Comparison of ENCODE assay signal across 8 cellular contexts in genomic region chr3:186519021-186519658, GRCh38. TPM values are rescaled to one million over a fixed set of nuclear protein-coding genes. Genes with fewer than 3 reads are reported as not detected.
DNase-seq lines count a peak whose midpoint lies in the region; ATAC-seq, FAIRE-seq and TF ChIP-seq lines count a peak whose summit lies in the region.

No MANE protein-coding gene starts in this region.

- no peaks in the 10 kb centered on the region for H3K36me3 ChIP-seq in breast epithelium

- DNase-seq in NCI-H526 treated with DMSO at 0.1 percent for 48 hours (lab: John Stamatoyannopoulos, UW) (peak; percentile 72), urothelium cell line (ENCODE audit: low spot score) (no peak), cerebellum (ENCODE audit: low spot score) (no peak), breast epithelium (ENCODE audit: low spot score in 2 of 2) (no peak), RKO (ENCODE audit: low spot score) (no peak)
- peak; percentile 35 to 37 for DNase-seq in activated T-helper 1 cell treated with anti-CD3 and anti-CD28 coated beads, Interleukin-2, amount 50 U/mL, for 16 hours (ENCODE audit: low read depth in 1 of 2, low spot score in 1 of 2)
- DNase-seq in stimulated activated CD8-positive, alpha-beta memory T cell treated with anti-CD3 and anti-CD28 coated beads, Interleukin-12 subunit alpha, Interleukin-12 subunit beta, amount 100 ng/mL, for 4 hours (ENCODE audit: low read depth), result peak; percentile 42

- no peaks in the 10 kb centered on the region for H3K9me3 ChIP-seq in breast epithelium

- intact Hi-C loops in breast epithelium (cut with DNase I; ENCODE audit: low total_unique reads), result no loop called here

- no peak for FAIRE-seq in urothelium cell line (lab: Jason Lieb, UNC)

- TF ChIP-seq CTCF in breast epithelium (IDR thresholded peaks at IDR 0.05), result no peak

- no peaks in the 10 kb centered on the region for H3K4me1 ChIP-seq in breast epithelium

- ATAC-seq in GM19025 (IDR thresholded peaks at IDR 0.05; ENCODE audit: low read depth, unreplicated experiment), result peak; percentile 56

- no peak overlapping the region for H3K4me3 ChIP-seq in breast epithelium

- H3K27ac ChIP-seq in breast epithelium, result no peak overlapping the region

- TF ChIP-seq POLR2A in breast epithelium (IDR thresholded peaks at IDR 0.05), result no peak

- H3K27me3 ChIP-seq in breast epithelium, result peaks cover 0 to 8% of the 10 kb centered on the region in 2 donors

RNA-seq across cellular contexts. Expression of gene CRYGS, which starts 25.0 kb away (rescaled TPM):
- total RNA-seq in cerebellum, result 3.5 TPM
- total RNA-seq in breast epithelium, result 1 to 10 TPM; 3.8 to 5.9 (median 4.2) TPM

RNA-seq across cellular contexts. Expression of gene TBCCD1, which starts 48.0 kb away (rescaled TPM):
- total RNA-seq in cerebellum (24.4 TPM), breast epithelium (10 to 100 TPM; 15.0 to 19.6 (median 17.4) TPM)

RNA-seq across cellular contexts. Expression of gene DNAJB11, which starts 51.4 kb away (rescaled TPM):
- total RNA-seq in cerebellum (30.1 TPM), breast epithelium (10 to 100 TPM; 40.0 to 41.6 (median 41.6) TPM)

Comparison
In these comparisons a context has a peak if more than half of its experiments do, and no peak if none do; other contexts are left out.
1. DNase-seq: peak in NCI-H526 treated with DMSO at 0.1 percent for 48 hours (single experiment), activated T-helper 1 cell treated with anti-CD3 and anti-CD28 coated beads, Interleukin-2, amount 50 U/mL, for 16 hours (2 of 2) and stimulated activated CD8-positive, alpha-beta memory T cell treated with anti-CD3 and anti-CD28 coated beads, Interleukin-12 subunit alpha, Interleukin-12 subunit beta, amount 100 ng/mL, for 4 hours (single experiment); none in urothelium cell line (single experiment), cerebellum (single experiment), breast epithelium (0 of 2) and RKO (single experiment).